Comparison of ENCODE assay signal across 22 cellular contexts in the genomic region with DNA sequence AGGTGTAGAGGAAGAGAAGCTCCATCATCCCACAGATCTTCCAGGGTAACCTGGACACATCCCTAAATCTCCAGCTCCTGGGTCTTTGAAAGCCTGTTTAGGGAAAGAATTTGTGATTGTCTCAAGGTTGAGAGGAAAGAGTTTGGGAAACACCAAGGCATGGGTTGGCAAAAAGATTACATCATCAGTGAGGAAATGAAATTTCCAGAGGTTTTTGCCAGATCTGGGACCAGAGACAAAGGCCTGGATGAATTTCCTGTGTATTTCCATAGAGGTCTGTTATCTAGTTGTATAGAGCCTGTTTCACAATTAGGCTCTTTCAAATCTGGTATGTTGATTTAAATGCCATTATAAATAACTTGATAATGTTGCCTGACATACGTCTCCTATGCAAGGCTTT.
"Had no signal": no experiment of that assay in that cellular context is flagged by ENCODE, and none has a peak within 500 bp of the region (broad histone marks: within the 10 kb centered on the region; RNA-seq: fewer than 3 reads in every experiment).

No MANE protein-coding gene starts in this region.

- H3K4me3 Mint-ChIP-seq: activated B cell treated with CpG ODN at 0.5 μM for 24 hours; activated CD4-positive, alpha-beta memory T cell treated with anti-CD3 and anti-CD28 coated beads for 36 hours; activated CD4-positive, alpha-beta T cell treated with anti-CD3 and anti-CD28 coated beads, Interleukin-2, amount 10 ng/mL, durations not matched to agents 24 days and 14 days; activated naive CD4-positive, alpha-beta T cell treated with anti-CD3 and anti-CD28 coated beads, Interleukin-2, amount 50 U/mL, for 24 hours; T-helper 17 cell had no signal

- H3K36me3 ChIP-seq: breast epithelium, Peyer's patch, SJCRH30 had no signal

- H3K4me3 ChIP-seq: breast epithelium, Peyer's patch, SJCRH30 had no signal

- H3K27ac Mint-ChIP-seq: activated B cell treated with CpG ODN at 0.5 μM for 24 hours; activated CD4-positive, alpha-beta memory T cell treated with anti-CD3 and anti-CD28 coated beads for 36 hours; activated CD4-positive, alpha-beta T cell treated with anti-CD3 and anti-CD28 coated beads, Interleukin-2, amount 10 ng/mL, durations not matched to agents 24 days and 14 days; activated naive CD4-positive, alpha-beta T cell treated with anti-CD3 and anti-CD28 coated beads, Interleukin-2, amount 50 U/mL, for 24 hours; T-helper 17 cell had no signal

- ATAC-seq: T-helper 17 cell had no signal

- H3K27me3 ChIP-seq: SJCRH30 had no signal

- H3K9me3 Mint-ChIP-seq: activated B cell treated with CpG ODN at 0.5 μM for 24 hours; activated CD4-positive, alpha-beta memory T cell treated with anti-CD3 and anti-CD28 coated beads for 36 hours; activated CD4-positive, alpha-beta T cell treated with anti-CD3 and anti-CD28 coated beads, Interleukin-2, amount 10 ng/mL, durations not matched to agents 24 days and 14 days; activated naive CD4-positive, alpha-beta T cell treated with anti-CD3 and anti-CD28 coated beads, Interleukin-2, amount 50 U/mL, for 24 hours had no signal

- H3K27ac ChIP-seq: breast epithelium, Peyer's patch, RWPE1, SJCRH30 had no signal

- H3K9me3 ChIP-seq: breast epithelium, Peyer's patch, SJCRH30 had no signal

- H3K4me1 ChIP-seq: breast epithelium, SJCRH30 had no signal

- DNase-seq: activated B cell treated with CpG ODN at 0.5 μM for 24 hours; activated CD4-positive, alpha-beta memory T cell treated with anti-CD3 and anti-CD28 coated beads for 36 hours; activated CD4-positive, alpha-beta T cell treated with anti-CD3 and anti-CD28 coated beads for 1 hour; activated CD4-positive, alpha-beta T cell treated with anti-CD3 and anti-CD28 coated beads, Interleukin-2, amount 10 ng/mL, durations not matched to agents 24 days and 14 days; activated CD8-positive, alpha-beta memory T cell treated with anti-CD3 and anti-CD28 coated beads, Interleukin-2, amount 50 U/mL, for 4 hours; activated naive CD4-positive, alpha-beta T cell; aorta; caudate nucleus; KG1; NCI-H1048; NCI-H146; NCI-H187 treated with DMSO at 0.1 percent for 48 hours; NCI-H2081 treated with DMSO at 0.1 percent for 48 hours; NCI-H446; Right ventricle myocardium superior; SJCRH30; T-helper 17 cell; T-helper 9 cell had no signal

- H3K36me3 Mint-ChIP-seq: activated CD4-positive, alpha-beta memory T cell treated with anti-CD3 and anti-CD28 coated beads for 36 hours had no signal
